In the genomic region with DNA sequence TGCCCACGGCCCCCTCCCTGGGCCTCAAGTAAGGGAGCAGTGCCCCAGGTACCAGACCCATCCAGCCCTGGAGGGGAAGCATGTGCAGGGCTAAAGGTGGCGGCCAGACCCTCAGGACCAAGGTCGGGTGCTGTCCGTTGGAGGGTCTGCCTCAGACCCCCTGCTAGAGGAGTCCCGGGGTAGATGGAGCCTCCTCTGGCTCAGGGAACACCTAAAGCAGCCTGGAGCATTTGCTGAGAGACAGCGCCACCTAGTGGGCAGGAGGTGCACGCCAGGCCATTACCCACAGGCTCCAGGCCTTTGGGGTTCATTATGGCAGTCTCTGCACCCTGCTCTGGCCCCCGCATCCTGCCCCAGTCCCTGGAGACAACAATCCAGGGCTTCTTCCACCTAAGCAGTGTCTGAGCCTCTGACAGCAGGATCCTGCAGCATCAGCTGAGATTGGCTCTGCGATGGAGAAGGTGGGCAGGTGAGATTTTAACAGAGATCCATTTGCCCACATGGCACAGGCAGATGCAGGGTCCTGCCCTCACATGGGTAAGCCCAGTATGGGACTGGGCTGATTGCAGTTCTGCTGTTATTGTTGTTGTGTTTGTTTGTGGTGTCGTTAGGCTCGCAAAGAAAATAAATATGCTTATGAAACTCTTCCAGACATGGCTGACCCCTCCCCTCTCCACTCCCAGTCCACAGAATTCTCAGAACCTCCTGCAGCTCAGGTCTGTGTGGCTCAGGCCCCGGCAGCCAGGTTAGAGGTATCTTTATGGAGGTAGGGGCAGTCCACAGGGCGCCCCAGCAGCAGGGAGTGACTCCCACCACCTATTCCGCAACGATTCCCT, we compare ENCODE assay signal across 8 cellular contexts. TPM values are rescaled to one million over a fixed set of nuclear protein-coding genes. Genes with fewer than 3 reads are reported as not detected.
A peak's percentile ranks its signal among the peaks of the same experiment; 100 is the strongest.
DNase-seq lines count a peak whose midpoint lies in the region; TF ChIP-seq lines count a peak whose summit lies in the region.

No MANE protein-coding gene starts in this region.

- H2BK15ac ChIP-seq in neuronal stem cell (ENCODE audit: low read length): no peak overlapping the region

- H4K8ac ChIP-seq in neuronal stem cell (ENCODE audit: low read depth, low read length): no peak overlapping the region

- no peaks in the 10 kb centered on the region for H3K27me3 ChIP-seq in Peyer's patch
- no peaks in the 10 kb centered on the region for H3K27me3 ChIP-seq in neuronal stem cell (ENCODE audit: control insufficient read depth in 3 of 3, insufficient read depth in 3 of 3, low read depth in 1 of 3, low read length in 3 of 3)

- H2AFZ ChIP-seq in neuronal stem cell (ENCODE audit: low read length): no peak overlapping the region

- TF ChIP-seq CTCF in Peyer's patch (IDR thresholded peaks at IDR 0.05): peak; percentile 93 to 99 (median 95)
- TF ChIP-seq CTCF in fibroblast of pulmonary artery (IDR thresholded peaks at IDR 0.05; ENCODE audit: low read length, missing control alignments): peak; percentile 94

- H3K36me3 ChIP-seq in Peyer's patch (peaks cover 0 to 20% (median 0%) of the 10 kb centered on the region in 3 donors), neuronal stem cell (replicated peaks in 1 of 2; ENCODE audit: control insufficient read depth in 2 of 2, insufficient read depth in 2 of 2, low read length in 2 of 2) (peaks cover 36 to 40% of the 10 kb centered on the region in 2 donors)

- peak; percentile 70 for DNase-seq in NCI-H1436 (lab: John Stamatoyannopoulos, UW)
- no peak for DNase-seq in NCI-H1436 treated with DMSO at 0.1 percent for 48 hours (lab: John Stamatoyannopoulos, UW)
- peak; percentile 90 for DNase-seq in HuH-7 (ENCODE audit: low spot score)
- peak; percentile 85 to 95 (median 89) for DNase-seq in Peyer's patch
- peak; percentile 78 for DNase-seq in activated T-helper 1 cell treated with Interleukin-2 at 50 U/mL for 16 hours (ENCODE audit: low read depth)
- peak; percentile 74 for DNase-seq in fibroblast of pulmonary artery (ENCODE audit: low read depth)
- DNase-seq in neuronal stem cell (ENCODE audit: low spot score): peak; percentile 80
- peak; percentile 93 for DNase-seq in superior temporal gyrus (ENCODE audit: extremely low spot score)

- H3K27ac ChIP-seq in Peyer's patch: no peak overlapping the region
- H3K27ac ChIP-seq in neuronal stem cell (replicated peaks; ENCODE audit: low read length): no peak overlapping the region

- H3K4me1 ChIP-seq in Peyer's patch: peaks cover 0 to 20% (median 1%) of the 10 kb centered on the region in 4 donors
- peaks cover 0 to 1% of the 10 kb centered on the region in 2 donors for H3K4me1 ChIP-seq in neuronal stem cell (ENCODE audit: control insufficient read depth in 2 of 2, insufficient read depth in 1 of 2, low read depth in 1 of 2, low read length in 2 of 2)

- no peak overlapping the region for H3K18ac ChIP-seq in neuronal stem cell (ENCODE audit: low read length)

- peak overlapping the region; percentile 44 for H3K23ac ChIP-seq in neuronal stem cell (ENCODE audit: low read depth, low read length, poor library complexity)

- H2BK120ac ChIP-seq in neuronal stem cell (ENCODE audit: low read depth, low read length): no peak overlapping the region

- TF ChIP-seq POLR2A in Peyer's patch (IDR thresholded peaks at IDR 0.05): no peak

- H3K4ac ChIP-seq in neuronal stem cell (ENCODE audit: low read length): no peak overlapping the region

- no peak overlapping the region for H3K4me3 ChIP-seq in Peyer's patch
- H3K4me3 ChIP-seq in fibroblast of pulmonary artery (replicated peaks; ENCODE audit: low read depth, low read length): no peak overlapping the region
- H3K4me3 ChIP-seq in neuronal stem cell (ENCODE audit: low read length in 2 of 2): no peak overlapping the region

- H2BK12ac ChIP-seq in neuronal stem cell (ENCODE audit: low read length): no peak overlapping the region

- H3K9me3 ChIP-seq in Peyer's patch: no peaks in the 10 kb centered on the region
- no peaks in the 10 kb centered on the region for H3K9me3 ChIP-seq in neuronal stem cell (replicated peaks in 1 of 2; ENCODE audit: control insufficient read depth in 2 of 2, insufficient read depth in 1 of 2, low read depth in 1 of 2, low read length in 2 of 2)

- peak overlapping the region; percentile 83 for H2AK5ac ChIP-seq in neuronal stem cell (ENCODE audit: low read depth, low read length)

- H3K9ac ChIP-seq in neuronal stem cell (ENCODE audit: low read depth, low read length, poor library complexity): peak overlapping the region; percentile 44

- no CpG with 5 or more reads among the region's 15 CpGs for WGBS in neuronal stem cell (ENCODE audit: extremely low coverage in 2 of 2, insufficient read length in 2 of 2, insufficient replicate concordance in 1 of 2), 2 donors

- H3K4me2 ChIP-seq in neuronal stem cell (ENCODE audit: insufficient read depth, low read length, poor library complexity, severe bottlenecking): no peak overlapping the region

- H3K79me1 ChIP-seq in neuronal stem cell (ENCODE audit: low read depth, low read length): peaks cover 1% of the 10 kb centered on the region

- H3K14ac ChIP-seq in neuronal stem cell (ENCODE audit: low read length): no peak overlapping the region

- no peak overlapping the region for H4K91ac ChIP-seq in neuronal stem cell (ENCODE audit: low read depth, low read length, poor library complexity)

- no peak overlapping the region for H2BK5ac ChIP-seq in neuronal stem cell (ENCODE audit: low read length)

RNA-seq across cellular contexts. Expression of a gene that starts 42.4 kb away (rescaled TPM):
- 10 to 100 TPM; 24.0 to 30.5 (median 28.5) TPM for total RNA-seq in Peyer's patch
- polyA plus RNA-seq in neuronal stem cell (2013, experiment 1 of 2): 123 TPM
- polyA plus RNA-seq in neuronal stem cell (2013, experiment 2 of 2): 121 TPM

RNA-seq across cellular contexts. Expression of a gene that starts 43.9 kb away (rescaled TPM):
- 100 to 1,000 TPM in 2 of 4 donors, 10 to 100 TPM in 2; 47.9 to 107 (median 103) TPM for total RNA-seq in Peyer's patch
- polyA plus RNA-seq in neuronal stem cell (2013, experiment 1 of 2): 114 TPM
- 114 TPM for polyA plus RNA-seq in neuronal stem cell (2013, experiment 2 of 2)
